Comparison of ENCODE assay signal across 24 cellular contexts in genomic region chr6:42394151-42394550, GRCh38. TPM values are rescaled to one million over a fixed set of nuclear protein-coding genes. Genes with fewer than 3 reads are reported as not detected.
A peak's percentile ranks its signal among the peaks of the same experiment; 100 is the strongest.
DNase-seq lines count a peak whose midpoint lies in the region; ATAC-seq and TF ChIP-seq lines count a peak whose summit lies in the region.
"Had no signal": no experiment of that assay in that cellular context is flagged by ENCODE, and none has a peak within 500 bp of the region (broad histone marks: within the 10 kb centered on the region; RNA-seq: fewer than 3 reads in every experiment).

No MANE protein-coding gene starts in this region.

- intact Hi-C loops in Panc1 (cut with micrococcal nuclease; ENCODE audit: unreplicated experiment) = no loop called here

- peak overlapping the region; percentile 15 for H3K27ac Mint-ChIP-seq in activated CD4-positive, alpha-beta T cell treated with anti-CD3 and anti-CD28 coated beads, Interleukin-2, amount 10 ng/mL, durations not matched to agents 7 days and 5 days
- peak overlapping the region; percentile 52 for H3K27ac Mint-ChIP-seq in activated naive CD8-positive, alpha-beta T cell treated with anti-CD3 and anti-CD28 coated beads, Interleukin-2, amount 10 ng/mL, durations not matched to agents 7 days and 5 days
- H3K27ac Mint-ChIP-seq in nephron = peak overlapping the region in 2 of 3 experiments; percentile 31 to 67
- H3K27ac Mint-ChIP-seq: HFFc6 had no signal

- no peaks in the 10 kb centered on the region for H3K36me3 ChIP-seq in Panc1 (ENCODE audit: control insufficient read depth, insufficient read depth, low read length)
- H3K36me3 ChIP-seq: SJCRH30, tibial nerve had no signal

- peaks cover 21% of the 10 kb centered on the region for H3K4me1 ChIP-seq in Panc1 (ENCODE audit: control insufficient read depth, insufficient read depth, low read length)
- H3K4me1 ChIP-seq: SJCRH30 had no signal

- POLR2A ChIA-PET in activated CD4-positive, alpha-beta T cell treated with anti-CD3 and anti-CD28 coated beads, Interleukin-2, amount 10 ng/mL, durations not matched to agents 7 days and 5 days (lab: Charles Lee) = no interaction called here
- POLR2A ChIA-PET in Panc1 (lab: Charles Lee) = no interaction called here
- POLR2A ChIA-PET in activated naive CD8-positive, alpha-beta T cell treated with anti-CD3 and anti-CD28 coated beads, Interleukin-2, amount 10 ng/mL, durations not matched to agents 7 days and 5 days (lab: Charles Lee) = no interaction called here

- no TSS peak for BruUV-seq in Panc1 (replicated peaks; lab: Mats Ljungman, UMichigan)

- H3K4me3 ChIP-seq in Panc1 (ENCODE audit: low read depth in 2 of 2, low read length in 2 of 2) = no peak overlapping the region
- H3K4me3 ChIP-seq: A549; BLaER1 treated with 17β-estradiol and CSF1 and Interleukin-3, amounts not matched to agents 10 nM and 100 nM; coronary artery; SJCRH30; tibial nerve had no signal

- CTCF ChIA-PET in activated CD4-positive, alpha-beta T cell treated with anti-CD3 and anti-CD28 coated beads, Interleukin-2, amount 10 ng/mL, durations not matched to agents 7 days and 5 days (lab: Charles Lee) = no interaction called here
- CTCF ChIA-PET in Panc1 (lab: Charles Lee) = no interaction called here

- H3K36me3 Mint-ChIP-seq in activated CD4-positive, alpha-beta T cell treated with anti-CD3 and anti-CD28 coated beads, Interleukin-2, amount 10 ng/mL, durations not matched to agents 7 days and 5 days (ENCODE audit: low read depth) = peaks cover 11% of the 10 kb centered on the region
- peaks cover 6% of the 10 kb centered on the region for H3K36me3 Mint-ChIP-seq in activated naive CD8-positive, alpha-beta T cell treated with anti-CD3 and anti-CD28 coated beads, Interleukin-2, amount 10 ng/mL, durations not matched to agents 7 days and 5 days
- H3K36me3 Mint-ChIP-seq in nephron (ENCODE audit: low read depth) = no peaks in the 10 kb centered on the region

- no peaks in the 10 kb centered on the region for H3K9me3 Mint-ChIP-seq in activated CD4-positive, alpha-beta T cell treated with anti-CD3 and anti-CD28 coated beads, Interleukin-2, amount 10 ng/mL, durations not matched to agents 7 days and 5 days
- H3K9me3 Mint-ChIP-seq in activated naive CD8-positive, alpha-beta T cell treated with anti-CD3 and anti-CD28 coated beads, Interleukin-2, amount 10 ng/mL, durations not matched to agents 7 days and 5 days = no peaks in the 10 kb centered on the region
- H3K9me3 Mint-ChIP-seq in nephron = no peaks in the 10 kb centered on the region
- H3K9me3 Mint-ChIP-seq: brain, HFFc6, neural crest cell had no signal

- no peaks in the 10 kb centered on the region for H3K9me3 ChIP-seq in Panc1 (ENCODE audit: control insufficient read depth, insufficient read depth, low read depth, low read length)
- H3K9me3 ChIP-seq: A549; BLaER1 treated with 17β-estradiol and CSF1 and Interleukin-3, amounts not matched to agents 10 nM and 100 nM; SJCRH30; tibial nerve had no signal

- peak overlapping the region; percentile 6; the same call in 1 of the 2 replicates for H3K27ac ChIP-seq in Panc1 (ENCODE audit: low read length)
- H3K27ac ChIP-seq: A549; BLaER1 treated with 17β-estradiol and CSF1 and Interleukin-3, amounts not matched to agents 10 nM and 100 nM; coronary artery; KMS-11; SJCRH30; tibial nerve had no signal

- TF ChIP-seq CTCF in Panc1 (IDR thresholded peaks at IDR 0.05) (no peak), nephron (IDR thresholded peaks at IDR 0.05; ENCODE audit: unreplicated experiment in 3 of 3) (no peak)

- H3K4me3 Mint-ChIP-seq in activated CD4-positive, alpha-beta T cell treated with anti-CD3 and anti-CD28 coated beads, Interleukin-2, amount 10 ng/mL, durations not matched to agents 7 days and 5 days = no peak overlapping the region
- peak overlapping the region; percentile 7 for H3K4me3 Mint-ChIP-seq in activated naive CD8-positive, alpha-beta T cell treated with anti-CD3 and anti-CD28 coated beads, Interleukin-2, amount 10 ng/mL, durations not matched to agents 7 days and 5 days
- H3K4me3 Mint-ChIP-seq in nephron = no peak overlapping the region
- H3K4me3 Mint-ChIP-seq: brain, HFFc6, neural crest cell had no signal

- H3K27me3 ChIP-seq in Panc1 (ENCODE audit: control insufficient read depth, insufficient read depth, low read length) = no peaks in the 10 kb centered on the region
- H3K27me3 ChIP-seq: BLaER1 treated with 17β-estradiol and CSF1 and Interleukin-3, amounts not matched to agents 10 nM and 100 nM; SJCRH30; tibial nerve had no signal

- in situ Hi-C loops in Panc1 (cut with HindIII; ENCODE audit: low pct_unique_long_range_greater_than_20kb, low sequenced_read_pairs) = no loop called here

- H3K27me3 Mint-ChIP-seq in activated CD4-positive, alpha-beta T cell treated with anti-CD3 and anti-CD28 coated beads, Interleukin-2, amount 10 ng/mL, durations not matched to agents 7 days and 5 days = no peaks in the 10 kb centered on the region
- H3K27me3 Mint-ChIP-seq in activated naive CD8-positive, alpha-beta T cell treated with anti-CD3 and anti-CD28 coated beads, Interleukin-2, amount 10 ng/mL, durations not matched to agents 7 days and 5 days = no peaks in the 10 kb centered on the region
- H3K27me3 Mint-ChIP-seq in nephron (ENCODE audit: low read depth) = no peaks in the 10 kb centered on the region
- H3K27me3 Mint-ChIP-seq: brain had no signal

- H3K4me1 Mint-ChIP-seq in activated CD4-positive, alpha-beta T cell treated with anti-CD3 and anti-CD28 coated beads, Interleukin-2, amount 10 ng/mL, durations not matched to agents 7 days and 5 days = peaks cover 74% of the 10 kb centered on the region
- peaks cover 53% of the 10 kb centered on the region for H3K4me1 Mint-ChIP-seq in activated naive CD8-positive, alpha-beta T cell treated with anti-CD3 and anti-CD28 coated beads, Interleukin-2, amount 10 ng/mL, durations not matched to agents 7 days and 5 days
- peaks cover 36% of the 10 kb centered on the region for H3K4me1 Mint-ChIP-seq in nephron

- ATAC-seq in Panc1 = no peak
- no peak for ATAC-seq in activated naive CD8-positive, alpha-beta T cell treated with anti-CD3 and anti-CD28 coated beads, Interleukin-2, amount 10 ng/mL, durations not matched to agents 7 days and 5 days (ENCODE audit: low read depth)
- ATAC-seq in HG02678 (IDR thresholded peaks at IDR 0.05; ENCODE audit: unreplicated experiment) = no peak
- ATAC-seq: A549 had no signal

- no peak for DNase-seq in activated CD4-positive, alpha-beta T cell treated with anti-CD3 and anti-CD28 coated beads, Interleukin-2, amount 10 ng/mL, durations not matched to agents 7 days and 5 days
- DNase-seq in activated CD4-positive, alpha-beta T cell treated with anti-CD3 and anti-CD28 coated beads, Interleukin-2, amount 50 U/mL, for 4 hours = no peak
- DNase-seq in Panc1 (ENCODE audit: low read depth, low spot score) (no peak), UCSD-AML1 (lab: John Stamatoyannopoulos, UW; ENCODE audit: unreplicated experiment) (no peak), cerebellar nuclear complex (lab: John Stamatoyannopoulos, UW) (no peak)
- no peak for DNase-seq in activated naive CD8-positive, alpha-beta T cell treated with anti-CD3 and anti-CD28 coated beads, Interleukin-2, amount 10 ng/mL, durations not matched to agents 7 days and 5 days
- DNase-seq: foreskin fibroblast, HFFc6, kidney glomerular epithelial cell, mesendoderm, NCI-H1092 treated with DMSO at 0.1 percent for 48 hours, NCI-H2081 treated with DMSO at 0.1 percent for 48 hours, NCI-H524, SJCRH30, T1000 had no signal

RNA-seq across cellular contexts. Expression of gene TRERF1, which starts 57.6 kb away (rescaled TPM):
- total RNA-seq in activated CD4-positive, alpha-beta T cell treated with anti-CD3 and anti-CD28 coated beads, Interleukin-2, amount 10 ng/mL, durations not matched to agents 7 days and 5 days = 10 to 100 TPM; 18.6 to 20.3 TPM
- 30.6 TPM for total RNA-seq in Panc1 (2021; ENCODE audit: unreplicated experiment)
- polyA plus RNA-seq in Panc1 (2012; ENCODE audit: insufficient read length) = 25.6 TPM
- total RNA-seq in activated naive CD8-positive, alpha-beta T cell treated with anti-CD3 and anti-CD28 coated beads, Interleukin-2, amount 10 ng/mL, durations not matched to agents 7 days and 5 days = 10 to 100 TPM; 21.4 to 21.6 TPM
